Comparison of ENCODE assay signal across 16 cellular contexts in the genomic region with DNA sequence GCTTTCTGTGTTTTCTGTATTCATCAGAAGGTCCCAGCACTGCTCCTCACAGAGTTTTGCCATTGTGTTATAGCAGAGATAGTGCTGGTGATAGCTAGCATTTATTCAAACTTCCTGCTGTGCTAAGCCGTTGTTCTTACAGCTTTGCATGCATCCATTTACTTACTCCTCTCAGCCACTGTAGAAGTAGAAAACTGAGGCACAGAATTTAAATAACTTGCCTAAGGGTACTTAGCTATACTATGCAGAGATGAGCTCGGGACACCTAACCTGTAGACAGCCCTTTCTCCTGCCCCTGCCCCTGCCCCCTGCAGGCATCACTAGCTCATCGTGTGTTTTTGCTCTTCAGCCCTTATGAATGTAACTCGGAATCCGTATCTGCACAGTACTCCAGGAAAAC.
DNase-seq lines count a peak whose midpoint lies in the region; ATAC-seq and TF ChIP-seq lines count a peak whose summit lies in the region.
"Had no signal": no experiment of that assay in that cellular context is flagged by ENCODE, and none has a peak within 500 bp of the region (broad histone marks: within the 10 kb centered on the region; RNA-seq: fewer than 3 reads in every experiment).

No MANE protein-coding gene starts in this region.

- H2BK15ac ChIP-seq in mesendoderm (replicated peaks; ENCODE audit: low read depth) = no peak overlapping the region

- H3K4me2 ChIP-seq in mesendoderm (ENCODE audit: low read length) = no peak overlapping the region
- H3K4me2 ChIP-seq: BLaER1 treated with 17β-estradiol and CSF1 and Interleukin-3, amounts not matched to agents 10 nM and 100 nM had no signal

- H3K4me3 Mint-ChIP-seq in endodermal cell (no peak overlapping the region), nephron progenitor cell (no peak overlapping the region)
- no peak overlapping the region for H3K4me3 Mint-ChIP-seq in effector memory CD8-positive, alpha-beta T cell
- H3K4me3 Mint-ChIP-seq: B cell; CD8-positive, alpha-beta T cell had no signal

- DNase-seq in ELF-1 (ENCODE audit: low read depth, low spot score) (peak; percentile 35), endodermal cell (no peak), mesendoderm (peak; percentile 84), kidney tubule cell (ENCODE audit: low spot score) (no peak), nephron progenitor cell (no peak), cardiac septum (ENCODE audit: low spot score) (no peak)
- DNase-seq in effector memory CD8-positive, alpha-beta T cell = no peak
- DNase-seq: Calu3; CD8-positive, alpha-beta T cell; DMS79 treated with DMSO at 0.1 percent for 48 hours; IMR-90 had no signal

- no peaks in the 10 kb centered on the region for H3K9me3 Mint-ChIP-seq in endodermal cell
- H3K9me3 Mint-ChIP-seq in nephron progenitor cell = peaks cover 4% of the 10 kb centered on the region
- no peaks in the 10 kb centered on the region for H3K9me3 Mint-ChIP-seq in effector memory CD8-positive, alpha-beta T cell

- no peak overlapping the region for H2BK5ac ChIP-seq in mesendoderm (ENCODE audit: low read length)

- H3K4me3 ChIP-seq in HEK293 (ENCODE audit: low read depth, low read length) (no peak overlapping the region), endodermal cell (ENCODE audit: low read length) (peak overlapping the region; percentile 2), mesendoderm (ENCODE audit: low read length) (no peak overlapping the region)
- H3K4me3 ChIP-seq: BLaER1 treated with 17β-estradiol and CSF1 and Interleukin-3, amounts not matched to agents 10 nM and 100 nM; GM12878 had no signal

- H3K4me1 ChIP-seq in HEK293 (ENCODE audit: control insufficient read depth, insufficient read depth, low read length) = no peaks in the 10 kb centered on the region
- H3K4me1 ChIP-seq in endodermal cell (ENCODE audit: control insufficient read depth, insufficient read depth, low read length) = peaks cover 28% of the 10 kb centered on the region
- H3K4me1 ChIP-seq in mesendoderm (ENCODE audit: control insufficient read depth, low read depth, low read length) = peaks cover 4% of the 10 kb centered on the region
- H3K4me1 ChIP-seq: BLaER1 treated with 17β-estradiol and CSF1 and Interleukin-3, amounts not matched to agents 10 nM and 100 nM had no signal

- H3K27me3 Mint-ChIP-seq in endodermal cell (ENCODE audit: insufficient read depth) = peaks cover 2% of the 10 kb centered on the region
- H3K27me3 Mint-ChIP-seq in nephron progenitor cell (ENCODE audit: low read depth, poor library complexity) = no peaks in the 10 kb centered on the region
- peaks cover 15 to 16% of the 10 kb centered on the region in 2 donors for H3K27me3 Mint-ChIP-seq in effector memory CD8-positive, alpha-beta T cell
- H3K27me3 Mint-ChIP-seq: B cell had no signal

- H3K27me3 ChIP-seq in endodermal cell (ENCODE audit: control insufficient read depth, insufficient read depth, low read length, poor library complexity, severe bottlenecking) (no peaks in the 10 kb centered on the region), mesendoderm (ENCODE audit: insufficient read depth, low read length, poor library complexity) (no peaks in the 10 kb centered on the region)
- H3K27me3 ChIP-seq: BLaER1 treated with 17β-estradiol and CSF1 and Interleukin-3, amounts not matched to agents 10 nM and 100 nM had no signal

- H3K4ac ChIP-seq in mesendoderm (ENCODE audit: low read depth, low read length) = no peak overlapping the region

- H3K36me3 ChIP-seq in HEK293 (ENCODE audit: control insufficient read depth in 2 of 2, insufficient read depth in 1 of 2, low read length in 2 of 2) (no peaks in the 10 kb centered on the region), endodermal cell (ENCODE audit: control insufficient read depth, insufficient read depth, low read length) (no peaks in the 10 kb centered on the region), mesendoderm (ENCODE audit: control insufficient read depth, insufficient read depth, low read length) (no peaks in the 10 kb centered on the region)
- H3K36me3 ChIP-seq: BLaER1 treated with 17β-estradiol and CSF1 and Interleukin-3, amounts not matched to agents 10 nM and 100 nM had no signal

- ATAC-seq in effector memory CD8-positive, alpha-beta T cell (replicated peaks) = no peak
- ATAC-seq: CD8-positive, alpha-beta T cell; GM12878; HCT116 had no signal

- H3K36me3 Mint-ChIP-seq in endodermal cell (ENCODE audit: low read depth) = no peaks in the 10 kb centered on the region
- H3K36me3 Mint-ChIP-seq in nephron progenitor cell (ENCODE audit: low read depth) = no peaks in the 10 kb centered on the region
- no peaks in the 10 kb centered on the region for H3K36me3 Mint-ChIP-seq in effector memory CD8-positive, alpha-beta T cell (ENCODE audit: insufficient read depth)
- H3K36me3 Mint-ChIP-seq: CD8-positive, alpha-beta T cell had no signal

- H3K27ac ChIP-seq in HEK293 (ENCODE audit: extremely low read depth, low read depth, low read length) = no peak overlapping the region
- no peak overlapping the region for H3K27ac ChIP-seq in endodermal cell (ENCODE audit: low read depth, low read length)
- no peak overlapping the region for H3K27ac ChIP-seq in mesendoderm (ENCODE audit: low read depth, low read length)
- H3K27ac ChIP-seq: BLaER1 treated with 17β-estradiol and CSF1 and Interleukin-3, amounts not matched to agents 10 nM and 100 nM had no signal

- POLR2A ChIA-PET in HEK293 (lab: Yijun Ruan, JAX) = no interaction called here

- no peaks in the 10 kb centered on the region for H3K79me1 ChIP-seq in mesendoderm (ENCODE audit: low read length)

- no peaks in the 10 kb centered on the region for H3K9me3 ChIP-seq in HEK293 (ENCODE audit: control insufficient read depth, insufficient read depth, low read depth, low read length)
- no peaks in the 10 kb centered on the region for H3K9me3 ChIP-seq in endodermal cell (ENCODE audit: control insufficient read depth, low read length)

- CTCF ChIA-PET in HEK293 (lab: Yijun Ruan, JAX) = interaction anchor here (0.9 to 1.0 kb wide), 2 partner anchors 51 to 71 kb away, joined by 4 to 5 read pairs; no protein-coding TSS in a partner anchor

- H3K79me2 ChIP-seq in mesendoderm (ENCODE audit: control insufficient read depth, insufficient read depth, low read length) = no peaks in the 10 kb centered on the region

- H4K5ac ChIP-seq in mesendoderm (ENCODE audit: low read length) = no peak overlapping the region

- H2BK120ac ChIP-seq in mesendoderm (ENCODE audit: low read depth, low read length) = no peak overlapping the region

- no peak overlapping the region for H2AK5ac ChIP-seq in mesendoderm (ENCODE audit: low read length)

- intact Hi-C loops in cardiac septum (cut with DNase I) = no loop called here

- H3K18ac ChIP-seq in mesendoderm (ENCODE audit: low read length) = peak overlapping the region; percentile 11

- H4K8ac ChIP-seq in mesendoderm (ENCODE audit: low read depth, low read length) = no peak overlapping the region

- H3K9ac ChIP-seq in endodermal cell (ENCODE audit: extremely low read depth, low read length, poor library complexity, severe bottlenecking) (no peak overlapping the region), mesendoderm (ENCODE audit: low read length) (no peak overlapping the region)
- H3K9ac ChIP-seq: BLaER1 treated with 17β-estradiol and CSF1 and Interleukin-3, amounts not matched to agents 10 nM and 100 nM had no signal

- TF ChIP-seq CTCF in HEK293 (tag by site-specific recombination; IDR thresholded peaks at IDR 0.05) (no peak), endodermal cell (conservative IDR thresholded peaks at IDR 0.05) (no peak), nephron progenitor cell (IDR thresholded peaks at IDR 0.05) (no peak)

- peak overlapping the region; percentile 0 for H3K27ac Mint-ChIP-seq in endodermal cell
- H3K27ac Mint-ChIP-seq in nephron progenitor cell = no peak overlapping the region
- H3K27ac Mint-ChIP-seq in effector memory CD8-positive, alpha-beta T cell = no peak overlapping the region
- H3K27ac Mint-ChIP-seq: B cell; CD8-positive, alpha-beta T cell had no signal

- H3K4me1 Mint-ChIP-seq in endodermal cell (peaks cover 42% of the 10 kb centered on the region), nephron progenitor cell (peaks cover 8% of the 10 kb centered on the region)
- H3K4me1 Mint-ChIP-seq in effector memory CD8-positive, alpha-beta T cell (ENCODE audit: low read depth in 2 of 2) = no peaks in the 10 kb centered on the region
- H3K4me1 Mint-ChIP-seq: B cell had no signal

- 55 to 58% methylated on average over 5 of the region's 5 CpGs for WGBS in endodermal cell (ENCODE audit: insufficient coverage in 1 of 2, insufficient read length in 1 of 2), 2 experiments
- WGBS in mesendoderm (ENCODE audit: extremely low coverage, insufficient coverage, low lambda C conversion rate) = no CpG with 5 or more reads among the region's 5 CpGs

- H3K23ac ChIP-seq in mesendoderm (ENCODE audit: low read length) = no peak overlapping the region

- H3K56ac ChIP-seq in mesendoderm (ENCODE audit: low read length) = no peak overlapping the region

TF ChIP-seq in HEK293, 187 proteins besides CTCF, POLR2A, EP300 and RAD21 (continues in another document):
- TF ChIP-seq ZNF23 (tag by site-specific recombination; IDR thresholded peaks at IDR 0.05; ENCODE audit: borderline replicate concordance) (peak; percentile 45; the same call in 1 of the 2 replicates), KLF16 (tag by site-specific recombination; IDR thresholded peaks at IDR 0.05) (no peak), ZNF133 (tag by site-specific recombination; IDR thresholded peaks at IDR 0.05) (no peak)

Comparison
In these comparisons a context has a peak if more than half of its experiments do, and no peak if none do; other contexts are left out.
1. DNase-seq: peak in ELF-1 (single experiment) and mesendoderm (single experiment); none in endodermal cell (single experiment), kidney tubule cell (single experiment), nephron progenitor cell (single experiment), cardiac septum (single experiment) and effector memory CD8-positive, alpha-beta T cell (0 of 3).